ENCODE assay signal across 8 cellular contexts in the genomic region with DNA sequence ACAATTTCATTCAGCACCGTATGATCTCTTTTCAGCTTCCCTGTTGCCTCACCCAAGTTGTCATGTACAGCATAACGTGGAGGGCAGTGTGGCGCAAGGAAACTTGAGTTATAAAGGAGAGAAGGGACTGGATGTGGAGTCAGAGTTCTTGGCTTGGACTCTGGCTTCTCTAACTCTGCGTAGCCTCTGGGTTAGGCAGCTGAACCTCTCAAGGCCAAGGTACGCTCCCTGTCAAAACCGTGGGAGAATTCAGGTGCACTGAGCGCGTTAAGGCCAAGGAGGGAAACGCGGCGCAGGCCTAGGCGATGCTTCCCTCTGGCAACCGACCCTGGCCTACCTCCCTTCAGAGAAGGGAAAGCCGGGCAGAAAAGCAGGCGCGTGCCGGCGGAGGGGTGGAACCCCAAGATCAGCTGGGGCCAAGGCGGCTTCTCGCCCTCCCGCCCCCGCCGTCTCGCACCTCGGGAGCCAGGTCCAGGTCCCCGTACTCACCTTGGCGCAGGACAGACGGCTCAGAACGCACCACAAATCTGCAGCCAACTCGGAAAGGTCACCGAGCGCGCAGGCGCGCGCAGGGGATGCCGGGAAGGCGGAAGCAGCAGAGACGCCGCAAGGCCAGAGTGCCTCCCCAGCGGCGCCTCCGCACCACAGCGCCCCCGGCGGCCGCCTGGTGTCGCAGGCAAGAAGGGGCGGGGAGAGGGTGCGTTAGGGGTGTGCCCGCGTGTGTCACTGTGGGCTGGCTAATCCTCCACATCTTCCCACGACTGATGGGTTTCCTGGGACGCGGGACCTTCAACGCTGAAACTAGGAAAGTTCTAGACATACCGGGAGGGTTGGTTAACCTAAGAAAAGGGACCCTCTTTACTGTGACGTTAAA. TPM values are rescaled to one million over a fixed set of nuclear protein-coding genes. Genes with fewer than 3 reads are reported as not detected.
DNase-seq lines count a peak whose midpoint lies in the region; ATAC-seq and TF ChIP-seq lines count a peak whose summit lies in the region.

No MANE protein-coding gene starts in this region.

- H4K20me1 ChIP-seq in OCI-LY1 (ENCODE audit: insufficient read depth, low read length), result no peaks in the 10 kb centered on the region

- peak; percentile 48 for DNase-seq in DMS153 (lab: John Stamatoyannopoulos, UW)
- peak; percentile 91 for DNase-seq in HuH-7.5 (ENCODE audit: low spot score)
- DNase-seq in activated T-cell treated with anti-CD3 and anti-CD28 coated beads for 24 hours (ENCODE audit: low read depth), result peak; percentile 93
- peak; percentile 96 for DNase-seq in epithelial cell of esophagus (ENCODE audit: low read depth)
- DNase-seq in mucosa of descending colon, result peak; percentile 92 to 97 (median 95)
- DNase-seq in stimulated activated CD8-positive, alpha-beta memory T cell treated with anti-CD3 and anti-CD28 coated beads, Interleukin-4, amount 100 ng/mL, for 1 hour (ENCODE audit: low read depth in 2 of 2, low spot score in 1 of 2), result peak; percentile 79 to 89

- TF ChIP-seq CTCF in OCI-LY1 (IDR thresholded peaks at IDR 0.05; ENCODE audit: low read length) (peak; percentile 99), epithelial cell of esophagus (IDR thresholded peaks at IDR 0.05; ENCODE audit: insufficient read depth, low read depth, low read length, missing control alignments) (peak; percentile 72), mucosa of descending colon (IDR thresholded peaks at IDR 0.05) (peak; percentile 99)

- H3K9ac ChIP-seq in OCI-LY1 (ENCODE audit: low read length), result peak overlapping the region; percentile 80

- peak overlapping the region; percentile 75 for H3K4me3 ChIP-seq in OCI-LY1 (ENCODE audit: low read depth, low read length, poor library complexity, severe bottlenecking)
- H3K4me3 ChIP-seq in epithelial cell of esophagus (ENCODE audit: low read length), result peak overlapping the region; percentile 71
- H3K4me3 ChIP-seq in mucosa of descending colon, result peak overlapping the region; percentile 79

- no peaks in the 10 kb centered on the region for H3K9me3 ChIP-seq in OCI-LY1 (ENCODE audit: low read length)
- H3K9me3 ChIP-seq in mucosa of descending colon, result no peaks in the 10 kb centered on the region

- H3K79me2 ChIP-seq in OCI-LY1 (ENCODE audit: insufficient read depth, low read length), result peaks cover 27% of the 10 kb centered on the region

- H3K27ac ChIP-seq in OCI-LY1 (ENCODE audit: low read depth, low read length, poor library complexity, severe bottlenecking), result peak overlapping the region; percentile 2

- peak overlapping the region; percentile 95 for H3K4me2 ChIP-seq in OCI-LY1 (ENCODE audit: low read length)

- H3F3A ChIP-seq in OCI-LY1 (ENCODE audit: insufficient read depth, low read length), result no peaks in the 10 kb centered on the region

- H3K27me3 ChIP-seq in OCI-LY1 (ENCODE audit: insufficient read depth, low read length), result no peaks in the 10 kb centered on the region

- H3K36me3 ChIP-seq in OCI-LY1 (ENCODE audit: insufficient read depth, low read length), result peaks cover 17% of the 10 kb centered on the region; the same call in 1 of the 2 replicates
- H3K36me3 ChIP-seq in mucosa of descending colon (ENCODE audit: low read depth), result no peaks in the 10 kb centered on the region

- H2AFZ ChIP-seq in OCI-LY1 (ENCODE audit: low read length), result peak overlapping the region; percentile 99

- intact Hi-C loops in mucosa of descending colon (cut with DNase I, micrococcal nuclease), result no loop called here

- ATAC-seq in GM21526 (IDR thresholded peaks at IDR 0.05; ENCODE audit: low FRiP score, unreplicated experiment) (peak; percentile 92), mucosa of descending colon (peak; percentile 99)

- H3K9me2 ChIP-seq in OCI-LY1 (ENCODE audit: low read depth, low read length), result no peaks in the 10 kb centered on the region

- H3K4me1 ChIP-seq in OCI-LY1 (ENCODE audit: insufficient read depth, low read length, severe bottlenecking) (peaks cover 32% of the 10 kb centered on the region), mucosa of descending colon (ENCODE audit: low read depth) (peaks cover 10% of the 10 kb centered on the region)

RNA-seq across cellular contexts. Expression of a gene that starts 7.0 kb away (rescaled TPM):
- under 1 TPM; 0.39 to 0.98 (median 0.63) TPM for total RNA-seq in mucosa of descending colon

RNA-seq across cellular contexts. Expression of a gene that starts 21.1 kb away (rescaled TPM):
- not detected for total RNA-seq in mucosa of descending colon

Comparison
In these comparisons a context has a peak if more than half of its experiments do, and no peak if none do; other contexts are left out.
1. Peak in every context shown above with its lines: DNase-seq, ATAC-seq, H3K4me3 ChIP-seq and H3K27ac ChIP-seq.